In the genomic region with DNA sequence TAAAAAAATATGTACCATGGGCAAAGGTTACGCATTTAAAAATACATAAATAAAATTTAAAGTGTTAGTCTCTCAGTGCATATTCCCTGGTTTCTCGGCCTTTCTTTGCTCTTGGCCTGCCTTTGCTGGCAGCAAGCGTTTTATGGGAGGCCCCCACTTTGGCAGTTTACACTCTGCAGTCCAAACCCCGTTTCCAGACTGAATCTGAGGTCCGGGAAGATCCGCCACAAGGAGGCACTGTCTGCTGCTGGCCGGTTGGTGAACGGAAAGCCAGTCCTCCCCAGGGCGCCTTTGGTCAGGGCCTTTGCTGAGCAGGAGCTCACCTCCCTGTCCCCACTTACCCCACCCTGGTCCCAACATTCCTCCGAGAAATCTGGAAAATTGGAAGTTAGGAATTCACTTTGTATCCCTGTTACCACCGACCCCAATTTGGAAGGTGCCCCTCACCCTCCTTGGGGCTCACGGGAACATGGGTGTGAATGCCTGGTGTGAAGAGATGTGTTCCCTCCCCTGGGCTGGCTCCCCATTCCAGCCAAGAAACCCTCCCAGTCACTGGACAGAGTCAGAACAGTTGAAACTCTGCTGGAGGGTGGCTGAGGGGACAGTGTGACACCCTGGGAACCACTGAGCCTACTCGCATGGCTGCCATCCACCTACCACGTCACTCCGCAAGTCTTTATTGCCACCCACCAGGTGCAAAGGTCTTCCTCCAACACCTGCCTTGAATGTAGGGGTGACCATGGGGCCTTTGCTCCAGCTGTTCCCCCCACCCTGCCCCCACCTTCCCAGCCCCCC, we compare ENCODE assay signal across 8 cellular contexts. TPM values are rescaled to one million over a fixed set of nuclear protein-coding genes. Genes with fewer than 3 reads are reported as not detected.
DNase-seq lines count a peak whose midpoint lies in the region; ATAC-seq, FAIRE-seq and TF ChIP-seq lines count a peak whose summit lies in the region.

No MANE protein-coding gene starts in this region.

- no peak overlapping the region for H3K56ac ChIP-seq in H9 (ENCODE audit: insufficient read length, low read depth, low read length)

- H2AFZ ChIP-seq in H9 (ENCODE audit: low read length): no peak overlapping the region
- H2AFZ ChIP-seq in keratinocyte (ENCODE audit: control insufficient read depth, low read length): no peak overlapping the region

- H3K23me2 ChIP-seq in H9 (ENCODE audit: insufficient read length, low read depth, low read length, poor library complexity, severe bottlenecking): no peaks in the 10 kb centered on the region

- H3K27me3 Mint-ChIP-seq in H9 (ENCODE audit: low read depth) (no peaks in the 10 kb centered on the region), T-cell (no peaks in the 10 kb centered on the region), MCF 10A (ENCODE audit: insufficient read depth, unreplicated experiment) (no peaks in the 10 kb centered on the region)

- H3K27me3 ChIP-seq in H9 (ENCODE audit: insufficient read depth, low read length) (no peaks in the 10 kb centered on the region), keratinocyte (ENCODE audit: control insufficient read depth, extremely low read depth, insufficient read depth, low read length) (no peaks in the 10 kb centered on the region)

- H4K5ac ChIP-seq in H9 (ENCODE audit: insufficient read length, low read depth, low read length): no peak overlapping the region

- H3T11ph ChIP-seq in H9 (ENCODE audit: low read length): no peak overlapping the region

- H3K36me3 ChIP-seq in keratinocyte (ENCODE audit: control insufficient read depth in 2 of 2, extremely low read depth in 1 of 2, insufficient read depth in 2 of 2, low read length in 2 of 2): peaks cover 0 to 6% of the 10 kb centered on the region in 2 experiments

- no peak overlapping the region for H2AK5ac ChIP-seq in H9 (ENCODE audit: insufficient read length, low read length)

- no peaks in the 10 kb centered on the region for H3K4me1 ChIP-seq in H9 (ENCODE audit: insufficient read depth, low read length)
- no peaks in the 10 kb centered on the region for H3K4me1 ChIP-seq in keratinocyte (ENCODE audit: control insufficient read depth, extremely low read depth, insufficient read depth, low read length)

- H3K4me1 Mint-ChIP-seq in H9: 0 out of 4 replicates have a peak, but pooled peaks cover 0 to 2% of the 10 kb centered on the region in 2 experiments
- H3K4me1 Mint-ChIP-seq in T-cell: peaks cover under 1 to 7% (median 7%) of the 10 kb centered on the region in 3 donors
- H3K4me1 Mint-ChIP-seq in MCF 10A (ENCODE audit: insufficient read depth, unreplicated experiment): no peaks in the 10 kb centered on the region

- no peak overlapping the region for H2BK12ac ChIP-seq in H9 (ENCODE audit: insufficient read length, low read depth, low read length)

- no peak overlapping the region for H2BK5ac ChIP-seq in H9 (ENCODE audit: insufficient read length, low read length)

- H2BK20ac ChIP-seq in H9 (ENCODE audit: low read depth, low read length, poor library complexity, severe bottlenecking): no peak overlapping the region

- peak; percentile 51 to 53 for DNase-seq in AML-193 (lab: John Stamatoyannopoulos, UW)
- DNase-seq in H9: peak; percentile 76
- DNase-seq in T-cell: peak in 24 of 34 experiments; percentile 35 to 69 (median 54)
- DNase-seq in MCF 10A (ENCODE audit: unreplicated experiment): peak; percentile 66
- no peak for DNase-seq in keratinocyte (ENCODE audit: low read depth, low spot score)
- DNase-seq in stimulated activated CD4-positive, alpha-beta T cell treated with anti-CD3 and anti-CD28 coated beads, Interleukin-4, amount 100 ng/mL, for 24 hours: peak; percentile 66

- H4K8ac ChIP-seq in H9 (replicated peaks; ENCODE audit: insufficient read length, low read depth, low read length): no peak overlapping the region

- no peak overlapping the region for H3K9ac ChIP-seq in H9 (ENCODE audit: extremely low read depth, insufficient read length, low read length)
- H3K9ac ChIP-seq in keratinocyte (ENCODE audit: control insufficient read depth, extremely low read depth, insufficient read depth, low read length): no peak overlapping the region

- WGBS in H9 (ENCODE audit: extremely low coverage, insufficient read length, low lambda C conversion rate): no CpG with 5 or more reads among the region's 15 CpGs

- POLR2A ChIA-PET in T-cell (lab: Charles Lee) (no interaction called here), MCF 10A (lab: Yijun Ruan, JAX) (interaction anchor here (0.7 to 1.3 kb wide), 3 partner anchors 9 to 56 kb away, joined by 3 to 6 read pairs (median 3); a partner anchor contains a TSS)

- H3K18ac ChIP-seq in H9 (ENCODE audit: insufficient read length, low read depth, low read length): no peak overlapping the region

- no peaks in the 10 kb centered on the region for H4K20me1 ChIP-seq in H9 (ENCODE audit: control insufficient read depth, insufficient read depth, insufficient read length)
- no peaks in the 10 kb centered on the region for H4K20me1 ChIP-seq in keratinocyte (ENCODE audit: control insufficient read depth, extremely low read depth, insufficient read depth, low read length)

- H3K4me2 ChIP-seq in H9 (ENCODE audit: insufficient read depth, insufficient read length, low read length) (no peak overlapping the region), keratinocyte (ENCODE audit: control insufficient read depth, extremely low read depth, insufficient read depth, low read depth, low read length) (no peak overlapping the region)

- H3K79me2 ChIP-seq in H9 (ENCODE audit: insufficient read depth, low read length) (no peaks in the 10 kb centered on the region), keratinocyte (ENCODE audit: control insufficient read depth, insufficient read depth, low read length) (no peaks in the 10 kb centered on the region)

- H3K9me3 ChIP-seq in H9 (ENCODE audit: control insufficient read depth, low read depth, low read length): no peaks in the 10 kb centered on the region
- H3K9me3 ChIP-seq in keratinocyte (ENCODE audit: control insufficient read depth, low read depth, low read length): no peaks in the 10 kb centered on the region

- H3K27ac Mint-ChIP-seq in H9: no peak overlapping the region; a peak in 1 of 7 replicates
- peak overlapping the region; percentile 55 to 81 for H3K27ac Mint-ChIP-seq in T-cell
- no peak overlapping the region for H3K27ac Mint-ChIP-seq in MCF 10A (ENCODE audit: low read depth, unreplicated experiment)

- ATAC-seq in T-cell (replicated peaks in 1 of 4) (peak; percentile 56 to 80 (median 66)), GM21381 (IDR thresholded peaks at IDR 0.05; ENCODE audit: unreplicated experiment) (no peak), HG02852 (IDR thresholded peaks at IDR 0.05; ENCODE audit: unreplicated experiment) (no peak)

- intact Hi-C loops in MCF 10A (cut with micrococcal nuclease): loop anchor here (1.0 to 10.0 kb wide), 3 partner anchors 56 to 227 kb away; a partner anchor contains a TSS

- H3K4ac ChIP-seq in H9 (ENCODE audit: low read depth, low read length): no peak overlapping the region

- no peak overlapping the region for H4K91ac ChIP-seq in H9 (ENCODE audit: insufficient read length, low read depth, low read length)

- peak; percentile 87 for TF ChIP-seq CTCF in H9 (conservative IDR thresholded peaks at IDR 0.05)
- peak; percentile 81 for TF ChIP-seq CTCF in MCF 10A (IDR thresholded peaks at IDR 0.05; ENCODE audit: unreplicated experiment)
- peak; percentile 86 to 92 (median 89) for TF ChIP-seq CTCF in keratinocyte (optimal IDR thresholded peaks at IDR 0.05 in 1 of 3, IDR thresholded peaks at IDR 0.05 in 1 of 3, conservative IDR thresholded peaks at IDR 0.05 in 1 of 3; ENCODE audit: extremely low read depth in 1 of 3, insufficient read depth in 2 of 3, low read length in 3 of 3)

- peaks cover 0 to 6% (median 2%) of the 10 kb centered on the region in 3 experiments; a peak in 2 of 7 replicates for H3K36me3 Mint-ChIP-seq in H9 (ENCODE audit: insufficient read depth in 1 of 3, low read depth in 3 of 3)
- peaks cover 10% of the 10 kb centered on the region for H3K36me3 Mint-ChIP-seq in T-cell
- no peaks in the 10 kb centered on the region for H3K36me3 Mint-ChIP-seq in MCF 10A (ENCODE audit: insufficient read depth, unreplicated experiment)

- dilution Hi-C loops in keratinocyte (cut with MboI; ENCODE audit: extremely low pct_ligation_motif_present, low sequenced_read_pairs): no loop called here

- no peaks in the 10 kb centered on the region for H3K79me1 ChIP-seq in H9 (ENCODE audit: insufficient read depth, low read depth, low read length, poor library complexity, severe bottlenecking)

- no peak overlapping the region for H2BK120ac ChIP-seq in H9 (ENCODE audit: low read depth, low read length, poor library complexity, severe bottlenecking)

- BruUV-seq in MCF 10A (replicated peaks; lab: Mats Ljungman, UMichigan): no TSS peak

- no peak overlapping the region for H2BK15ac ChIP-seq in H9 (ENCODE audit: low read depth, low read length)

- H3K23ac ChIP-seq in H9 (ENCODE audit: insufficient read length, low read depth, low read length): no peak overlapping the region

- no peak overlapping the region for H3K14ac ChIP-seq in H9 (ENCODE audit: insufficient read depth, low read length)

- FAIRE-seq in keratinocyte (lab: Jason Lieb, UNC): no peak

- no peak overlapping the region for H3K4me3 ChIP-seq in keratinocyte (ENCODE audit: control insufficient read depth in 2 of 3, extremely low read depth in 1 of 3, insufficient read depth in 2 of 3, low read depth in 1 of 3, low read length in 3 of 3)

- H3K27ac ChIP-seq in H9 (ENCODE audit: insufficient read length, low read depth, low read length) (no peak overlapping the region), keratinocyte (ENCODE audit: control insufficient read depth, insufficient read depth, low read length) (no peak overlapping the region)

- H3K9me1 ChIP-seq in keratinocyte (ENCODE audit: control insufficient read depth, extremely low read depth, insufficient read depth, low read length): no peaks in the 10 kb centered on the region

- H3K4me3 Mint-ChIP-seq in H9: no peak overlapping the region
- H3K4me3 Mint-ChIP-seq in T-cell: no peak overlapping the region
- H3K4me3 Mint-ChIP-seq in MCF 10A (ENCODE audit: unreplicated experiment): no peak overlapping the region

- H3K9me3 Mint-ChIP-seq in H9 (no peaks in the 10 kb centered on the region), T-cell (no peaks in the 10 kb centered on the region), MCF 10A (ENCODE audit: unreplicated experiment) (no peaks in the 10 kb centered on the region)

- CTCF ChIA-PET in T-cell (lab: Charles Lee) (interaction anchor here in 1 of 2 donors (0.6 to 1.0 kb wide), 2 partner anchors 13 to 91 kb away, joined by 3 to 5 read pairs; a partner anchor contains a TSS), MCF 10A (lab: Yijun Ruan, JAX) (interaction anchor here (0.6 to 3.8 kb wide), 13 partner anchors 12 to 553 kb away, joined by 3 to 21 read pairs (median 3); a partner anchor contains a TSS)

RNA-seq across cellular contexts. Expression of a gene that starts 9.4 kb away (rescaled TPM):
- total RNA-seq in H9 (2021) (514 and 528 TPM in 2 replicates), T-cell (1,000 to 10,000 TPM in 2 of 5 donors, 100 to 1,000 TPM in 3; 670 to 1,510 (median 732) TPM), MCF 10A (2022) (446 and 503 TPM in 2 replicates)
- 34.3 to 153 TPM (median 54.5 TPM) in 3 replicates for polyA plus RNA-seq in keratinocyte
- 334 TPM for polyA plus RNA-seq in keratinocyte (2011; ENCODE audit: low read depth)
- 50.6 and 57.5 TPM in 2 replicates for polyA plus RNA-seq in keratinocyte (2011; cell fraction: cytosol; rRNA removed)
- polyA plus RNA-seq in keratinocyte (2011; cell fraction: nucleus; rRNA removed): 170 and 203 TPM in 2 replicates
- polyA plus RNA-seq in keratinocyte (2012; ENCODE audit: low replicate concordance): 119 and 180 TPM in 2 replicates
- 31.7 to 117 TPM (median 63.9 TPM) in 3 replicates for polyA minus RNA-seq in keratinocyte
- polyA minus RNA-seq in keratinocyte (2011; cell fraction: cytosol; rRNA and poly(A)+ RNA removed): 54.7 TPM
- polyA minus RNA-seq in keratinocyte (2011; cell fraction: nucleus; rRNA and poly(A)+ RNA removed): 62.7 and 81.1 TPM in 2 replicates

RNA-seq across cellular contexts. Expression of a gene that starts 15.3 kb away (rescaled TPM):
- 21.6 and 24.7 TPM in 2 replicates for total RNA-seq in H9 (2021)
- 100 to 1,000 TPM in 3 of 5 donors, 10 to 100 TPM in 2; 80.9 to 131 (median 102) TPM for total RNA-seq in T-cell
- 4.9 and 6.8 TPM in 2 replicates for total RNA-seq in MCF 10A (2022)
- 6.7 to 12.5 TPM (median 10.7 TPM) in 3 replicates for polyA plus RNA-seq in keratinocyte
- polyA plus RNA-seq in keratinocyte (2011; ENCODE audit: low read depth): 5.4 TPM
- polyA plus RNA-seq in keratinocyte (2011; cell fraction: cytosol; rRNA removed): 6.6 and 14.4 TPM in 2 replicates
- polyA plus RNA-seq in keratinocyte (2011; cell fraction: nucleus; rRNA removed): 13.5 and 16.6 TPM in 2 replicates
- polyA plus RNA-seq in keratinocyte (2012; ENCODE audit: low replicate concordance): 4.8 and 10.3 TPM in 2 replicates
- 11.5 to 31.8 TPM (median 19.6 TPM) in 3 replicates for polyA minus RNA-seq in keratinocyte
- 19.4 TPM for polyA minus RNA-seq in keratinocyte (2011; cell fraction: cytosol; rRNA and poly(A)+ RNA removed)
- polyA minus RNA-seq in keratinocyte (2011; cell fraction: nucleus; rRNA and poly(A)+ RNA removed): 3.7 and 10.6 TPM in 2 replicates

RNA-seq across cellular contexts. Expression of a gene that starts 22.6 kb away (rescaled TPM):
- total RNA-seq in H9 (2021): 49.9 and 50.0 TPM in 2 replicates
- 10 to 100 TPM; 31.7 to 62.0 (median 49.6) TPM for total RNA-seq in T-cell
- 29.2 and 33.1 TPM in 2 replicates for total RNA-seq in MCF 10A (2022)
- polyA plus RNA-seq in keratinocyte: 14.2 to 19.1 TPM (median 18.2 TPM) in 3 replicates
- polyA plus RNA-seq in keratinocyte (2011; ENCODE audit: low read depth): 4.6 TPM
- polyA plus RNA-seq in keratinocyte (2011; cell fraction: cytosol; rRNA removed): 10.7 and 17.7 TPM in 2 replicates
- 39.7 and 52.7 TPM in 2 replicates for polyA plus RNA-seq in keratinocyte (2011; cell fraction: nucleus; rRNA removed)
- polyA plus RNA-seq in keratinocyte (2012; ENCODE audit: low replicate concordance): 19.6 and 27.4 TPM in 2 replicates
- polyA minus RNA-seq in keratinocyte: 12.3 to 50.8 TPM (median 16.1 TPM) in 3 replicates
- 35.9 TPM for polyA minus RNA-seq in keratinocyte (2011; cell fraction: cytosol; rRNA and poly(A)+ RNA removed)
- 25.9 and 29.3 TPM in 2 replicates for polyA minus RNA-seq in keratinocyte (2011; cell fraction: nucleus; rRNA and poly(A)+ RNA removed)

RNA-seq across cellular contexts. Expression of a gene that starts 27.9 kb away (rescaled TPM):
- 3.6 TPM in 2 replicates for total RNA-seq in H9 (2021)
- total RNA-seq in T-cell: 10 to 100 TPM in 1 of 5 donors, 1 to 10 TPM in 4; 7.4 to 34.7 (median 8.5) TPM
- 0.09 and 0.10 TPM in 2 replicates for total RNA-seq in MCF 10A (2022)
- 0.05 to 0.14 TPM in 2 of 3 replicates, not detected in the other for polyA plus RNA-seq in keratinocyte
- 0.14 TPM for polyA plus RNA-seq in keratinocyte (2011; ENCODE audit: low read depth)
- polyA plus RNA-seq in keratinocyte (2011; cell fraction: cytosol; rRNA removed): 0.04 TPM in 1 of 2 replicates, not detected in the other
- 0.40 and 0.42 TPM in 2 replicates for polyA plus RNA-seq in keratinocyte (2011; cell fraction: nucleus; rRNA removed)
- polyA plus RNA-seq in keratinocyte (2012; ENCODE audit: low replicate concordance): 0.59 TPM in 1 of 2 replicates, not detected in the other
- 0.10 to 0.32 TPM in 2 of 3 replicates, not detected in the other for polyA minus RNA-seq in keratinocyte
- polyA minus RNA-seq in keratinocyte (2011; cell fraction: cytosol; rRNA and poly(A)+ RNA removed): not detected
- polyA minus RNA-seq in keratinocyte (2011; cell fraction: nucleus; rRNA and poly(A)+ RNA removed): 0.53 and 0.85 TPM in 2 replicates

RNA-seq across cellular contexts. Expression of a gene that starts 43.8 kb away (rescaled TPM):
- total RNA-seq in H9 (2021) (24.0 and 26.9 TPM in 2 replicates), T-cell (100 to 1,000 TPM; 574 to 767 (median 656) TPM), MCF 10A (2022) (not detected in 2 replicates)
- polyA plus RNA-seq in keratinocyte: 0.35 to 0.49 TPM (median 0.49 TPM) in 3 replicates
- polyA plus RNA-seq in keratinocyte (2011; ENCODE audit: low read depth): not detected
- polyA plus RNA-seq in keratinocyte (2011; cell fraction: cytosol; rRNA removed): 0.23 and 0.34 TPM in 2 replicates
- polyA plus RNA-seq in keratinocyte (2011; cell fraction: nucleus; rRNA removed): 0.43 and 1.0 TPM in 2 replicates
- 0.11 and 0.47 TPM in 2 replicates for polyA plus RNA-seq in keratinocyte (2012; ENCODE audit: low replicate concordance)
- polyA minus RNA-seq in keratinocyte: 0.33 TPM in 1 of 3 replicates, not detected in the others
- polyA minus RNA-seq in keratinocyte (2011; cell fraction: cytosol; rRNA and poly(A)+ RNA removed): not detected
- polyA minus RNA-seq in keratinocyte (2011; cell fraction: nucleus; rRNA and poly(A)+ RNA removed): not detected in 2 replicates

Comparison
In these comparisons a context has a peak if more than half of its experiments do, and no peak if none do; other contexts are left out.
1. H3K27ac Mint-ChIP-seq: peak in T-cell (2 of 2); none in H9 (0 of 3) and MCF 10A (single experiment).
2. ATAC-seq: peak in T-cell (4 of 4); none in GM21381 (single experiment) and HG02852 (single experiment).
3. Peak in every context shown above with its lines, with median percentiles within 50 percentile points of each other: CTCF ChIP-seq.